9 cellular contexts compared by ENCODE assay signal in genomic region chr21:17554619-17555472, GRCh38. TPM values are rescaled to one million over a fixed set of nuclear protein-coding genes. Genes with fewer than 3 reads are reported as not detected.
DNase-seq lines count a peak whose midpoint lies in the region; ATAC-seq, FAIRE-seq and TF ChIP-seq lines count a peak whose summit lies in the region.
"Had no signal": no experiment of that assay in that cellular context is flagged by ENCODE, and none has a peak within 500 bp of the region (broad histone marks: within the 10 kb centered on the region; RNA-seq: fewer than 3 reads in every experiment).

No MANE protein-coding gene starts in this region.

- peak; percentile 77 for ATAC-seq in left lobe of liver
- no peak for ATAC-seq in GM19463 (IDR thresholded peaks at IDR 0.05; ENCODE audit: unreplicated experiment)
- ATAC-seq in HG03521 (IDR thresholded peaks at IDR 0.05; ENCODE audit: unreplicated experiment) = no peak

- H3K27me3 ChIP-seq in vagina = no peaks in the 10 kb centered on the region

- TF ChIP-seq CTCF in astrocyte of the cerebellum (IDR thresholded peaks at IDR 0.05; ENCODE audit: low read depth, low read length, missing control alignments) (peak; percentile 32), vagina (IDR thresholded peaks at IDR 0.05) (no peak)

- H3K36me3 ChIP-seq in vagina = no peaks in the 10 kb centered on the region

- H3K4me3 ChIP-seq in astrocyte of the cerebellum (ENCODE audit: low read depth, low read length) (no peak overlapping the region), vagina (no peak overlapping the region)

- no peaks in the 10 kb centered on the region for H3K9me3 ChIP-seq in vagina

- intact Hi-C loops in vagina (cut with DNase I) = no loop called here

- DNase-seq in AG08396 (ENCODE audit: low spot score) (peak; percentile 25), HTR-8/SVneo (ENCODE audit: insufficient read length, low spot score) (peak; percentile 24), astrocyte of the cerebellum (ENCODE audit: low read depth) (no peak), left lobe of liver (ENCODE audit: low spot score) (no peak), vagina (ENCODE audit: extremely low spot score in 2 of 2) (no peak), mesenteric fat pad (ENCODE audit: low spot score) (no peak)
- DNase-seq: Kasumi-1 had no signal

- H3K4me1 ChIP-seq in vagina = no peaks in the 10 kb centered on the region

- in situ Hi-C loops in astrocyte of the cerebellum (cut with HindIII; ENCODE audit: low sequenced_read_pairs) = loop anchor here (25.0 kb wide), 1 partner anchor 168 kb away; no protein-coding TSS in a partner anchor

- peak; percentile 42 for FAIRE-seq in HTR-8/SVneo (lab: Jason Lieb, UNC)

- no peak overlapping the region for H3K27ac ChIP-seq in vagina

- no peak for TF ChIP-seq POLR2A in vagina (IDR thresholded peaks at IDR 0.05)

RNA-seq across cellular contexts. Expression of gene CXADR, which starts 42.0 kb away (rescaled TPM):
- total RNA-seq in left lobe of liver (23.4 TPM), vagina (19.2 TPM), mesenteric fat pad (0.74 TPM)

RNA-seq across cellular contexts. Expression of gene BTG3, which starts 57.9 kb away (rescaled TPM):
- total RNA-seq in left lobe of liver (1.3 TPM), vagina (70.0 TPM), mesenteric fat pad (29.1 TPM)

Comparison
In these comparisons a context has a peak if more than half of its experiments do, and no peak if none do; other contexts are left out.
1. DNase-seq: peak in AG08396 (single experiment) and HTR-8/SVneo (single experiment); none in astrocyte of the cerebellum (single experiment), left lobe of liver (single experiment), vagina (0 of 2) and mesenteric fat pad (single experiment).
2. RNA of gene CXADR, which starts 42.0 kb away (total RNA-seq): 23.4 TPM in left lobe of liver (single experiment) and 19.2 TPM in vagina (single experiment); 0.74 TPM in mesenteric fat pad (single experiment); every median in the first group is over 10 times any median in the second.
3. RNA of gene BTG3, which starts 57.9 kb away (total RNA-seq): 70.0 TPM in vagina (single experiment) and 29.1 TPM in mesenteric fat pad (single experiment); 1.3 TPM in left lobe of liver (single experiment); every median in the first group is over 10 times any median in the second.